25 cellular contexts compared by ENCODE assay signal in the genomic region with DNA sequence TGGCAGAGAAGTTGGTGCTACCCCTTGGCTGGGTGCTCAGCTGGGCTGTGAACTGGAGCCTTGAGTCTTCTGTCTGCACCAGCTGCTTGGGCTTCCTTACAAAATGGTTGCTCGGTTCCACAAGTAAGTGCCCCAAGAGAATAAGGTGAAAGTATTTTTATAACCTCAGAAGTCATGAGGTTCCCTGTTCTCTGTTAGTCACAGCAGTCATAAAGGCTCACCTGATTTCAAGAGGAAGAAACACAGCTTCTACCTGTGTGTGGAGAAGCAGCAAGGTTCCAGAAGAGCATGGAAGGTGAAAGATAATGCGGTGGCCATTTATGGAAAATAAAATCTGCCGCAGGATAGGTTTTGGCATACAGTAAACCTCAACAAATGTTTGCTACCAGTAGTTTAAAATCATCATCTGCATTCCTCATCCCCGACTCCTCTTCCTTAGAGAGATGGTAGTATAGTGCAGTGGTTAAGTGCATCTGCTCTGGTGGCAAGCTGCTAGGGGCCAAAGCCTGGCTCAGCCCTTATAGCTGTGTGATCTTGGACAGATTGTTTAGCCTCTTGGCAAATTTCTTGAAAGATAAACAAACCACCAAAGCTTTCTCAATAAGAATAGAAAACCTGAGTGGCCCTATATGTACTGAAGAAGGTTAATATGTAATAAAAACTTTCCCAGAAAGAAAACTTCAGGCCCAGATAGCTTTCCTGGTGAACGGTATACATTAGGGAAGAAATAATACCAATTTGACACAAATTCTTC. TPM values are rescaled to one million over a fixed set of nuclear protein-coding genes. Genes with fewer than 3 reads are reported as not detected.
DNase-seq lines count a peak whose midpoint lies in the region; ATAC-seq, FAIRE-seq and TF ChIP-seq lines count a peak whose summit lies in the region.
"Had no signal": no experiment of that assay in that cellular context is flagged by ENCODE, and none has a peak within 500 bp of the region (broad histone marks: within the 10 kb centered on the region; RNA-seq: fewer than 3 reads in every experiment).

No MANE protein-coding gene starts in this region.

- 0 out of 3 replicates have a peak, but pooled peaks have one; percentile 28 for ATAC-seq in DND-41 (ENCODE audit: insufficient read depth, low read depth)
- ATAC-seq in pancreas: peak in 3 of 4 donors; percentile 27 to 75 (median 55)
- ATAC-seq: SK-N-SH treated with all-trans-retinoic acid at 6 μM for 48 hours had no signal

- H3K4me1 Mint-ChIP-seq in endodermal cell: no peaks in the 10 kb centered on the region
- H3K4me1 Mint-ChIP-seq: CD8-positive, alpha-beta memory T cell had no signal

- H3K4me3 Mint-ChIP-seq in endodermal cell: no peak overlapping the region
- H3K4me3 Mint-ChIP-seq: B cell; CD14-positive monocyte; CD8-positive, alpha-beta memory T cell; H9 had no signal

- peaks cover 7% of the 10 kb centered on the region for H3K36me3 Mint-ChIP-seq in endodermal cell (ENCODE audit: low read depth)

- TF ChIP-seq POLR2A in GM12891 (IDR thresholded peaks at IDR 0.05; ENCODE audit: low read depth, low read length): no peak

- TF ChIP-seq CTCF in DND-41 (IDR thresholded peaks at IDR 0.05; ENCODE audit: borderline replicate concordance, extremely low read depth, low read length, poor library complexity, severe bottlenecking): no peak
- TF ChIP-seq CTCF in endodermal cell (conservative IDR thresholded peaks at IDR 0.05): no peak
- no peak for TF ChIP-seq CTCF in pancreas (IDR thresholded peaks at IDR 0.05)

- H3K27ac Mint-ChIP-seq in endodermal cell: no peak overlapping the region
- H3K27ac Mint-ChIP-seq: B cell; CD14-positive monocyte; CD8-positive, alpha-beta memory T cell; H9 had no signal

- H3K4me1 ChIP-seq in BLaER1 (peaks cover 13% of the 10 kb centered on the region; the same call in 1 of the 2 replicates), DND-41 (ENCODE audit: insufficient read depth, low read length) (peaks cover 3% of the 10 kb centered on the region; the same call in 1 of the 2 replicates), endodermal cell (ENCODE audit: control insufficient read depth, insufficient read depth, low read length) (peaks cover 5% of the 10 kb centered on the region), pancreas (peaks cover 3 to 17% (median 14%) of the 10 kb centered on the region in 3 donors)

- no peak for FAIRE-seq in pancreas (lab: Jason Lieb, UNC)
- FAIRE-seq in GM12891 (lab: Jason Lieb, UNC): no peak
- FAIRE-seq: GM18507 had no signal

- WGBS in endodermal cell (ENCODE audit: insufficient coverage in 1 of 2, insufficient read length in 1 of 2), 2 experiments: 85 to 98% methylated on average over 3 to 5 of the region's 5 CpGs
- WGBS in pancreas, 2 donors: 81 to 84% methylated on average over 5 of the region's 5 CpGs

- H3K4me3 ChIP-seq in BLaER1 (no peak overlapping the region), DND-41 (ENCODE audit: low read depth in 1 of 2, low read length in 2 of 2) (no peak overlapping the region), endodermal cell (ENCODE audit: low read length) (peak overlapping the region; percentile 1), pancreas (no peak overlapping the region)
- H3K4me3 ChIP-seq: GM23248, Peyer's patch had no signal

- DNase-seq in DND-41: peak; percentile 25
- DNase-seq in endodermal cell: no peak
- peak in 1 of 6 donors; percentile 2 for DNase-seq in pancreas
- DNase-seq in ecto neural progenitor cell (ENCODE audit: low spot score): no peak
- DNase-seq in NCI-H2029 (lab: John Stamatoyannopoulos, UW): no peak
- no peak for DNase-seq in GM12891 (ENCODE audit: insufficient read length, low spot score)
- DNase-seq in GDM1 (lab: John Stamatoyannopoulos, UW): no peak
- DNase-seq: CD8-positive, alpha-beta memory T cell; DMS 273 treated with DMSO at 0.1 percent for 48 hours; DMS79; GM23248; H9; KBM-7; MV-4-11; NCI-H1105 treated with DMSO at 0.1 percent for 48 hours; NCI-H146; NCI-H1930; NCI-H446 treated with DMSO at 0.1 percent for 48 hours; NCI-H526 had no signal

- no peaks in the 10 kb centered on the region for H3K27me3 ChIP-seq in BLaER1
- H3K27me3 ChIP-seq in DND-41 (ENCODE audit: insufficient read depth, low read length, poor library complexity): no peaks in the 10 kb centered on the region
- H3K27me3 ChIP-seq in endodermal cell (ENCODE audit: control insufficient read depth, insufficient read depth, low read length, poor library complexity, severe bottlenecking): peaks cover 98% of the 10 kb centered on the region
- H3K27me3 ChIP-seq in pancreas: no peaks in the 10 kb centered on the region
- H3K27me3 ChIP-seq: Peyer's patch had no signal

- H3K4me2 ChIP-seq in BLaER1 (peak overlapping the region; percentile 17; the same call in 1 of the 2 replicates), DND-41 (ENCODE audit: insufficient read depth, low read length) (no peak overlapping the region)

- H3K27ac ChIP-seq in BLaER1 (no peak overlapping the region), DND-41 (ENCODE audit: low read length) (no peak overlapping the region), endodermal cell (ENCODE audit: low read depth, low read length) (no peak overlapping the region), pancreas (no peak overlapping the region)
- H3K27ac ChIP-seq: GM23248 had no signal

- intact Hi-C loops in pancreas (cut with DNase I): loop anchor here in 1 of 3 donors (10.0 kb wide), 1 partner anchor 49 kb away; no protein-coding TSS in a partner anchor

- H3K9me3 Mint-ChIP-seq in endodermal cell: peaks cover 17% of the 10 kb centered on the region
- H3K9me3 Mint-ChIP-seq: H9 had no signal

- H3K79me2 ChIP-seq in DND-41 (ENCODE audit: insufficient read depth, low read length): no peaks in the 10 kb centered on the region

- no peak overlapping the region for H3K9ac ChIP-seq in BLaER1
- H3K9ac ChIP-seq in DND-41 (ENCODE audit: low read depth, low read length): no peak overlapping the region
- H3K9ac ChIP-seq in endodermal cell (ENCODE audit: extremely low read depth, low read length, poor library complexity, severe bottlenecking): no peak overlapping the region
- H3K9ac ChIP-seq: GM23248 had no signal

- H3K27me3 Mint-ChIP-seq in endodermal cell (ENCODE audit: insufficient read depth): peaks cover 89% of the 10 kb centered on the region
- H3K27me3 Mint-ChIP-seq: B cell; CD8-positive, alpha-beta memory T cell had no signal

- no peak overlapping the region for H2AFZ ChIP-seq in DND-41 (ENCODE audit: low read depth, low read length)
- H2AFZ ChIP-seq: GM23248 had no signal

- H3K36me3 ChIP-seq in BLaER1 (no peaks in the 10 kb centered on the region), DND-41 (ENCODE audit: insufficient read depth, low read length) (peaks cover 33% of the 10 kb centered on the region), endodermal cell (ENCODE audit: control insufficient read depth, insufficient read depth, low read length) (no peaks in the 10 kb centered on the region), pancreas (peaks cover 0 to 8% (median 0%) of the 10 kb centered on the region in 3 donors)

- H4K20me1 ChIP-seq in BLaER1 (no peaks in the 10 kb centered on the region), DND-41 (ENCODE audit: insufficient read depth, low read length) (no peaks in the 10 kb centered on the region)

- H3K9me3 ChIP-seq in BLaER1 (peaks cover 19% of the 10 kb centered on the region), DND-41 (ENCODE audit: insufficient read depth, low read length, severe bottlenecking) (no peaks in the 10 kb centered on the region), endodermal cell (ENCODE audit: control insufficient read depth, low read length) (peaks cover 31% of the 10 kb centered on the region), pancreas (no peaks in the 10 kb centered on the region)

TF ChIP-seq in GM12891, 5 proteins besides CTCF, POLR2A, EP300 and RAD21:
- TF ChIP-seq POLR2AphosphoS5 (IDR thresholded peaks at IDR 0.05; ENCODE audit: low read depth, low read length) (no peak), TAF1 (IDR thresholded peaks at IDR 0.05; ENCODE audit: low read depth, low read length) (no peak), SPI1 (IDR thresholded peaks at IDR 0.05; ENCODE audit: low read depth, low read length) (no peak), PAX5 (IDR thresholded peaks at IDR 0.05; ENCODE audit: insufficient read depth, low read length, severe bottlenecking) (no peak), POU2F2 (IDR thresholded peaks at IDR 0.05; ENCODE audit: low read depth, low read length) (no peak)

RNA-seq across cellular contexts. Expression of a gene that starts 32.4 kb away (rescaled TPM):
- 10 to 100 TPM; 18.9 to 30.8 TPM for total RNA-seq in endodermal cell
- 15.6 TPM for polyA plus RNA-seq in endodermal cell (2013, experiment 1 of 2)
- polyA plus RNA-seq in endodermal cell (2013, experiment 2 of 2): 14.2 TPM
- total RNA-seq in pancreas: 10 to 100 TPM; 39.4 to 80.4 (median 52.0) TPM
- polyA plus RNA-seq in pancreas: 10 to 100 TPM; 73.1 to 83.4 TPM
- polyA plus RNA-seq in GM12891 (2012; ENCODE audit: low read depth, missing spikeins): 16.4 TPM
